Comparison of ENCODE assay signal across 26 cellular contexts in the genomic region with DNA sequence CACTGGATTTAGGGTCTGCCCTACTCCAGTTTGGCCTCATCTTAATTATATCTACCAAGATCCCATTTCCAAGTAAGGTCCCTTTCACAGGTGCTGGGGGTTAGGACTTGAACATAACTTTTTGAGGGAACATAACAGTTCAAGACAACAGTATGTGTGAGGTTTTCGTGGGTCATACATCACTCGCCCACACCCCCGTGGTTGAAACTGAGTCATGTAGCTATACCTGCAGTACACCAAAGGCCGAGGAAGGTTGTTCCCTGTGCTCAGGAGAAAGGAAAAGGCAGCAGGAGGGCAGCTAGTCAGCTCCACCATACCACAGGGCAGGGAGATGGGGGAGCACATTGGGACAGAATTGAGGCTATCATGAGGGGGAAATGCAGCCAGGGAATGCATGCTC.
A peak's percentile ranks its signal among the peaks of the same experiment; 100 is the strongest.
DNase-seq lines count a peak whose midpoint lies in the region; ATAC-seq, FAIRE-seq and TF ChIP-seq lines count a peak whose summit lies in the region.
"Had no signal": no experiment of that assay in that cellular context is flagged by ENCODE, and none has a peak within 500 bp of the region (broad histone marks: within the 10 kb centered on the region; RNA-seq: fewer than 3 reads in every experiment).

No MANE protein-coding gene starts in this region.

- ATAC-seq in HG03108 (IDR thresholded peaks at IDR 0.05; ENCODE audit: unreplicated experiment) (no peak), heart left ventricle (no peak)
- ATAC-seq: left colon, sciatic nerve had no signal

- intact Hi-C loops in heart left ventricle (cut with DNase I): no loop called here

- no peaks in the 10 kb centered on the region for H3K36me3 ChIP-seq in SJSA1
- no peaks in the 10 kb centered on the region for H3K36me3 ChIP-seq in keratinocyte (ENCODE audit: control insufficient read depth in 2 of 2, extremely low read depth in 1 of 2, insufficient read depth in 2 of 2, low read length in 2 of 2)
- no peaks in the 10 kb centered on the region for H3K36me3 ChIP-seq in heart left ventricle
- H3K36me3 ChIP-seq: upper lobe of left lung had no signal

- H3K9me1 ChIP-seq in keratinocyte (ENCODE audit: control insufficient read depth, extremely low read depth, insufficient read depth, low read length): no peaks in the 10 kb centered on the region

- TF ChIP-seq CTCF in keratinocyte (optimal IDR thresholded peaks at IDR 0.05 in 1 of 3, IDR thresholded peaks at IDR 0.05 in 1 of 3, conservative IDR thresholded peaks at IDR 0.05 in 1 of 3; ENCODE audit: extremely low read depth in 1 of 3, insufficient read depth in 2 of 3, low read length in 3 of 3) (no peak), heart left ventricle (IDR thresholded peaks at IDR 0.05) (no peak)

- H3K27ac ChIP-seq in SJSA1 (peak overlapping the region; percentile 69), keratinocyte (ENCODE audit: control insufficient read depth, insufficient read depth, low read length) (no peak overlapping the region), heart left ventricle (no peak overlapping the region)
- H3K27ac ChIP-seq: upper lobe of left lung had no signal

- FAIRE-seq in keratinocyte (lab: Jason Lieb, UNC): peak; percentile 32
- no peak for FAIRE-seq in urothelium cell line (lab: Jason Lieb, UNC)
- FAIRE-seq: D721Med, endometrium, G401.6 had no signal

- no peaks in the 10 kb centered on the region for H3K27me3 ChIP-seq in SJSA1 (replicated peaks)
- H3K27me3 ChIP-seq in keratinocyte (ENCODE audit: control insufficient read depth, extremely low read depth, insufficient read depth, low read length): no peaks in the 10 kb centered on the region
- no peaks in the 10 kb centered on the region for H3K27me3 ChIP-seq in heart left ventricle
- H3K27me3 ChIP-seq: upper lobe of left lung had no signal

- H3K9me3 ChIP-seq in SJSA1 (replicated peaks): no peaks in the 10 kb centered on the region
- H3K9me3 ChIP-seq in keratinocyte (ENCODE audit: control insufficient read depth, low read depth, low read length): no peaks in the 10 kb centered on the region
- H3K9me3 ChIP-seq in heart left ventricle: no peaks in the 10 kb centered on the region
- H3K9me3 ChIP-seq: upper lobe of left lung had no signal

- 90 to 99% (median 97%) methylated on average over 4 of the region's 4 CpGs for WGBS in heart left ventricle, 4 donors

- no peak overlapping the region for H3K4me2 ChIP-seq in keratinocyte (ENCODE audit: control insufficient read depth, extremely low read depth, insufficient read depth, low read depth, low read length)

- no peak for TF ChIP-seq POLR2A in heart left ventricle (IDR thresholded peaks at IDR 0.05)

- dilution Hi-C loops in keratinocyte (cut with MboI; ENCODE audit: extremely low pct_ligation_motif_present, low sequenced_read_pairs): no loop called here

- no peaks in the 10 kb centered on the region for H4K20me1 ChIP-seq in keratinocyte (ENCODE audit: control insufficient read depth, extremely low read depth, insufficient read depth, low read length)

- H3K9ac ChIP-seq in keratinocyte (ENCODE audit: control insufficient read depth, extremely low read depth, insufficient read depth, low read length): no peak overlapping the region

- no peak overlapping the region for H3K4me3 ChIP-seq in SJSA1
- H3K4me3 ChIP-seq in keratinocyte (ENCODE audit: control insufficient read depth in 2 of 3, extremely low read depth in 1 of 3, insufficient read depth in 2 of 3, low read depth in 1 of 3, low read length in 3 of 3): no peak overlapping the region
- H3K4me3 ChIP-seq in heart left ventricle: no peak overlapping the region
- H3K4me3 ChIP-seq: upper lobe of left lung had no signal

- no peaks in the 10 kb centered on the region for H3K79me2 ChIP-seq in keratinocyte (ENCODE audit: control insufficient read depth, insufficient read depth, low read length)

- DNase-seq in stimulated activated CD4-positive, alpha-beta T cell treated with anti-CD3 and anti-CD28 coated beads, Interleukin-1b, Interleukin-23, amount 100 ng/mL, for 48 hours: peak; percentile 39
- no peak for DNase-seq in stimulated activated CD4-positive, alpha-beta T cell treated with anti-CD3 and anti-CD28 coated beads, Interleukin-12 subunit alpha, Interleukin-12 subunit beta, amount 100 ng/mL, for 4 hours
- DNase-seq in SJSA1 (ENCODE audit: low read depth in 1 of 2, low spot score in 2 of 2): no peak
- DNase-seq in keratinocyte (ENCODE audit: low read depth, low spot score): no peak
- DNase-seq in urothelium cell line (ENCODE audit: low spot score): peak; percentile 9
- DNase-seq in heart left ventricle: no peak
- DNase-seq in RKO (ENCODE audit: low spot score): no peak
- DNase-seq: activated CD4-positive, CD25-positive, alpha-beta regulatory T cell treated with anti-CD3 and anti-CD28 coated beads, Interleukin-2, amount 50 U/mL, for 72 hours; activated effector memory CD4-positive, alpha-beta T cell treated with Interleukin-2 at 50 U/mL for 16 hours; aorta; GOT3; KG1; left colon; NCI-H1048; NCI-H2081 treated with DMSO at 0.1 percent for 48 hours; NCI-H526; occipital lobe; OCI-M1; stimulated activated naive CD4-positive, alpha-beta T cell treated with Interleukin-2 at 50 U/mL for 16 hours; T1000; upper lobe of left lung had no signal

- peaks cover 23% of the 10 kb centered on the region for H3K4me1 ChIP-seq in SJSA1 (replicated peaks)
- H3K4me1 ChIP-seq in keratinocyte (ENCODE audit: control insufficient read depth, extremely low read depth, insufficient read depth, low read length): peaks cover 12% of the 10 kb centered on the region
- H3K4me1 ChIP-seq in heart left ventricle: peaks cover 0 to 14% (median 1%) of the 10 kb centered on the region in 12 donors
- H3K4me1 ChIP-seq: upper lobe of left lung had no signal

- H2AFZ ChIP-seq in keratinocyte (ENCODE audit: control insufficient read depth, low read length): peak overlapping the region; percentile 31

Comparison
In these comparisons a context has a peak if more than half of its experiments do, and no peak if none do; other contexts are left out.
1. DNase-seq: peak in stimulated activated CD4-positive, alpha-beta T cell treated with anti-CD3 and anti-CD28 coated beads, Interleukin-1b, Interleukin-23, amount 100 ng/mL, for 48 hours (single experiment) and urothelium cell line (single experiment); none in stimulated activated CD4-positive, alpha-beta T cell treated with anti-CD3 and anti-CD28 coated beads, Interleukin-12 subunit alpha, Interleukin-12 subunit beta, amount 100 ng/mL, for 4 hours (single experiment), SJSA1 (0 of 2), keratinocyte (single experiment), heart left ventricle (0 of 5) and RKO (single experiment).